Comparison of ENCODE assay signal across 8 cellular contexts in genomic region chr2:219218279-219219112, GRCh38. TPM values are rescaled to one million over a fixed set of nuclear protein-coding genes. Genes with fewer than 3 reads are reported as not detected.
DNase-seq lines count a peak whose midpoint lies in the region; ATAC-seq and TF ChIP-seq lines count a peak whose summit lies in the region.

ABCB6 (minus strand) TSS chr2:219218958; CDS start chr2:219218673, 285 bp downstream.

- H3K4me1 ChIP-seq in muscle layer of colon (ENCODE audit: insufficient read depth, low read length): peaks cover 26% of the 10 kb centered on the region

- peak within 1 kb of the TSS; percentile 77 for H3K27ac Mint-ChIP-seq in activated T-cell treated with anti-CD3 and anti-CD28 coated beads, Interleukin-2, amount 50 U/mL, for 72 hours

- no peak for TF ChIP-seq CTCF in C4-2B (conservative IDR thresholded peaks at IDR 0.05)

- no peaks in the 10 kb centered on the region for H3K27me3 Mint-ChIP-seq in activated T-cell treated with anti-CD3 and anti-CD28 coated beads, Interleukin-2, amount 50 U/mL, for 72 hours (ENCODE audit: low read depth)

- H3K27ac ChIP-seq in C4-2B: peak within 1 kb of the TSS; percentile 94
- H3K27ac ChIP-seq in muscle layer of colon (ENCODE audit: low read depth, low read length): peak within 1 kb of the TSS; percentile 93

- no peaks in the 10 kb centered on the region for H3K9me3 ChIP-seq in muscle layer of colon (ENCODE audit: low read length)

- H3K36me3 ChIP-seq in muscle layer of colon (ENCODE audit: insufficient read depth, low read length): peaks cover 67% of the 10 kb centered on the region

- peak; percentile 82 for ATAC-seq in GM19372 (IDR thresholded peaks at IDR 0.05; ENCODE audit: low read depth, unreplicated experiment)
- ATAC-seq in HG03565 (IDR thresholded peaks at IDR 0.05; ENCODE audit: unreplicated experiment): peak; percentile 44
- peak; percentile 75 to 77 for ATAC-seq in activated T-cell treated with anti-CD3 and anti-CD28 coated beads, Interleukin-2, amount 50 U/mL, for 72 hours (replicated peaks in 1 of 2)
- ATAC-seq in esophagus mucosa: peak; percentile 83

- peak within 1 kb of the TSS; percentile 50 to 58 for H3K4me3 ChIP-seq in muscle layer of colon (ENCODE audit: low read depth in 1 of 2, low read length in 2 of 2)

- H3K9me3 Mint-ChIP-seq in activated T-cell treated with anti-CD3 and anti-CD28 coated beads, Interleukin-2, amount 50 U/mL, for 72 hours: no peaks in the 10 kb centered on the region

- H3K36me3 Mint-ChIP-seq in activated T-cell treated with anti-CD3 and anti-CD28 coated beads, Interleukin-2, amount 50 U/mL, for 72 hours (ENCODE audit: insufficient read depth in 2 of 2): peaks cover 7 to 9% of the 10 kb centered on the region in 2 donors

- DNase-seq in OCI-M1 (lab: John Stamatoyannopoulos, UW): peak; percentile 23
- peak; percentile 83 to 84 for DNase-seq in activated T-cell treated with anti-CD3 and anti-CD28 coated beads, Interleukin-2, amount 50 U/mL, for 72 hours
- peak; percentile 51 to 60 for DNase-seq in stimulated activated CD8-positive, alpha-beta memory T cell treated with anti-CD3 and anti-CD28 coated beads, Interleukin-7, amount 100 ng/mL, for 1 hour (ENCODE audit: low read depth in 2 of 2)

- H3K27me3 ChIP-seq in muscle layer of colon (ENCODE audit: control insufficient read depth in 1 of 2, insufficient read depth in 2 of 2, low read length in 2 of 2): no peaks in the 10 kb centered on the region

- H3K4me1 Mint-ChIP-seq in activated T-cell treated with anti-CD3 and anti-CD28 coated beads, Interleukin-2, amount 50 U/mL, for 72 hours (ENCODE audit: low read depth): peaks cover 15% of the 10 kb centered on the region

- H3K4me3 Mint-ChIP-seq in activated T-cell treated with anti-CD3 and anti-CD28 coated beads, Interleukin-2, amount 50 U/mL, for 72 hours: peak within 1 kb of the TSS; percentile 86 to 89

- peak within 1 kb of the TSS; percentile 76 for H3K9ac ChIP-seq in muscle layer of colon (ENCODE audit: low read length)

RNA-seq across cellular contexts. Expression of gene ABCB6, which starts in this region (rescaled TPM):
- total RNA-seq in activated T-cell treated with anti-CD3 and anti-CD28 coated beads, Interleukin-2, amount 50 U/mL, for 72 hours: 1 to 10 TPM; 8.5 to 8.8 TPM
- 22.6 TPM for total RNA-seq in esophagus mucosa

Comparison
In these comparisons a context has a peak if more than half of its experiments do, and no peak if none do; other contexts are left out.
1. Peak in every context shown above with its lines: DNase-seq, ATAC-seq, H3K4me3 ChIP-seq and H3K27ac ChIP-seq.
2. DNase-seq: peak in every context shown above with its lines; median percentile 84 in activated T-cell treated with anti-CD3 and anti-CD28 coated beads, Interleukin-2, amount 50 U/mL, for 72 hours; 56 in stimulated activated CD8-positive, alpha-beta memory T cell treated with anti-CD3 and anti-CD28 coated beads, Interleukin-7, amount 100 ng/mL, for 1 hour; 23 in OCI-M1.